24 cellular contexts compared by ENCODE assay signal in the genomic region with DNA sequence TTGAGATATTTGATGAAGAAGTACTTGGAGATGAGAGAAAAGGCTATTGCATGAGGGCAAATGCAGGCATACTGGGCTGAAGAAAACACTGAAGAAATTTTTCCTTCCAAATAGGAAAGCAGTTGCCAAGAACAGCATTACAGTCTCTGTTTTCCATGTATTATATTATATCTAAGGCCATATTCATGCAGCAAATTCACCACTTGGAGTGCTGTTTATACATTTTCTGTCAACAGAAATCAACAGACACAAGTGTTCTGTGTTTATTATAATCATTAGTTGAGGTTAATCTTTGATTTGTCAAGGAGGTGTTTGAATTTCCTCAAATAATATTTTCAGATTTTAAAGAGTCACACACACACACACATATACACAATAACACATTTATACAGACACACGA.
A peak's percentile ranks its signal among the peaks of the same experiment; 100 is the strongest.
DNase-seq lines count a peak whose midpoint lies in the region; ATAC-seq and TF ChIP-seq lines count a peak whose summit lies in the region.
"Had no signal": no experiment of that assay in that cellular context is flagged by ENCODE, and none has a peak within 500 bp of the region (broad histone marks: within the 10 kb centered on the region; RNA-seq: fewer than 3 reads in every experiment).

No MANE protein-coding gene starts in this region.

- no peaks in the 10 kb centered on the region for H3K9me3 Mint-ChIP-seq in brain
- no peaks in the 10 kb centered on the region for H3K9me3 Mint-ChIP-seq in progenitor cell of endocrine pancreas (ENCODE audit: low read depth)

- H3K27ac Mint-ChIP-seq in brain, result no peak overlapping the region
- H3K27ac Mint-ChIP-seq in progenitor cell of endocrine pancreas, result no peak overlapping the region
- H3K27ac Mint-ChIP-seq: B cell; stimulated activated memory B cell treated with anti-CD40 and anti-IgM and Interleukin-4, amounts not matched to agents 10 μg/mL and 1 μg/mL and 100 μg/mL, for 72 hours had no signal

- H3K27me3 Mint-ChIP-seq in brain (peaks cover 5% of the 10 kb centered on the region), progenitor cell of endocrine pancreas (no peaks in the 10 kb centered on the region)
- H3K27me3 Mint-ChIP-seq: B cell had no signal

- H3K4me1 Mint-ChIP-seq in brain (no peaks in the 10 kb centered on the region), progenitor cell of endocrine pancreas (ENCODE audit: low read depth) (no peaks in the 10 kb centered on the region)
- H3K4me1 Mint-ChIP-seq: B cell; stimulated activated memory B cell treated with anti-CD40 and anti-IgM and Interleukin-4, amounts not matched to agents 10 μg/mL and 1 μg/mL and 100 μg/mL, for 72 hours had no signal

- peaks cover 25% of the 10 kb centered on the region for H3K36me3 Mint-ChIP-seq in brain
- peaks cover 2% of the 10 kb centered on the region for H3K36me3 Mint-ChIP-seq in progenitor cell of endocrine pancreas (ENCODE audit: insufficient read depth)
- H3K36me3 Mint-ChIP-seq: stimulated activated memory B cell treated with anti-CD40 and anti-IgM and Interleukin-4, amounts not matched to agents 10 μg/mL and 1 μg/mL and 100 μg/mL, for 72 hours had no signal

- TF ChIP-seq CTCF in LNCAP (IDR thresholded peaks at IDR 0.05), result peak; percentile 58
- peak; percentile 17 to 23 for TF ChIP-seq CTCF in brain (conservative IDR thresholded peaks at IDR 0.05)
- TF ChIP-seq CTCF in progenitor cell of endocrine pancreas (IDR thresholded peaks at IDR 0.05; ENCODE audit: unreplicated experiment), result peak; percentile 10
- TF ChIP-seq CTCF in GM10266 (IDR thresholded peaks at IDR 0.05; ENCODE audit: control insufficient read depth, insufficient read depth, low read depth, missing control alignments), result no peak

- DNase-seq in NCI-H1694 treated with DMSO at 0.1 percent for 48 hours (lab: John Stamatoyannopoulos, UW) (peak; percentile 1), NCI-H1694 (lab: John Stamatoyannopoulos, UW) (no peak), progenitor cell of endocrine pancreas (ENCODE audit: low spot score, unreplicated experiment) (no peak), NCI-H2107 (lab: John Stamatoyannopoulos, UW) (no peak), GM10266 (ENCODE audit: extremely low spot score) (no peak)
- DNase-seq: activated CD4-positive, CD25-positive, alpha-beta regulatory T cell treated with anti-CD3 and anti-CD28 coated beads, Interleukin-2, amount 50 U/mL, for 72 hours; activated gamma-delta T cell; activated T-cell treated with anti-CD3 and anti-CD28 coated beads, Interleukin-2, amount 50 U/mL, for 1 hour; cerebellar nuclear complex; foreskin melanocyte; left colon; mesendoderm; MV-4-11; NCI-H345; NCI-H774; retina; SHP77 treated with DMSO at 0.1 percent for 48 hours; spleen; stimulated activated CD4-positive, alpha-beta T cell treated with anti-CD3 and anti-CD28 coated beads, Interleukin-4, amount 100 ng/mL, for 1 hour had no signal

- H3K4me3 Mint-ChIP-seq in brain (no peak overlapping the region), progenitor cell of endocrine pancreas (ENCODE audit: low read depth) (no peak overlapping the region)
- H3K4me3 Mint-ChIP-seq: B cell; stimulated activated memory B cell treated with anti-CD40 and anti-IgM and Interleukin-4, amounts not matched to agents 10 μg/mL and 1 μg/mL and 100 μg/mL, for 72 hours had no signal

- ATAC-seq in GM21423 (IDR thresholded peaks at IDR 0.05; ENCODE audit: unreplicated experiment), result no peak
- ATAC-seq: left colon; stimulated activated memory B cell treated with anti-CD40 and anti-IgM and Interleukin-4, amounts not matched to agents 10 μg/mL and 1 μg/mL and 100 μg/mL, for 72 hours had no signal
